In genomic region chr6:35368038-35368887, GRCh38 we compare ENCODE assay signal across 8 cellular contexts. TPM values are rescaled to one million over a fixed set of nuclear protein-coding genes. Genes with fewer than 3 reads are reported as not detected.
A peak's percentile ranks its signal among the peaks of the same experiment; 100 is the strongest.
DNase-seq lines count a peak whose midpoint lies in the region; ATAC-seq and TF ChIP-seq lines count a peak whose summit lies in the region.

No MANE protein-coding gene starts in this region.

- no peaks in the 10 kb centered on the region for H3K36me3 ChIP-seq in RWPE2 (ENCODE audit: low read depth)
- no peaks in the 10 kb centered on the region for H3K36me3 ChIP-seq in right atrium auricular region

- no peak for ATAC-seq in RWPE2 (ENCODE audit: low read depth)
- ATAC-seq in GM18502 (IDR thresholded peaks at IDR 0.05; ENCODE audit: poor library complexity, unreplicated experiment), result no peak

- no peak overlapping the region for H3K4me3 ChIP-seq in RWPE2 (ENCODE audit: severe bottlenecking)
- no peak overlapping the region for H3K4me3 ChIP-seq in fibroblast of mammary gland (ENCODE audit: control insufficient read depth, low read depth, low read length)
- no peak overlapping the region for H3K4me3 ChIP-seq in right atrium auricular region

- H3K4me1 ChIP-seq in RWPE2 (ENCODE audit: insufficient read depth, poor library complexity, severe bottlenecking) (peaks cover 31% of the 10 kb centered on the region), right atrium auricular region (peaks cover 0 to 44% of the 10 kb centered on the region in 2 donors)

- H3K9me3 ChIP-seq in RWPE2 (ENCODE audit: severe bottlenecking) (no peaks in the 10 kb centered on the region), right atrium auricular region (no peaks in the 10 kb centered on the region)

- H3K27me3 ChIP-seq in RWPE2 (ENCODE audit: insufficient read depth, poor library complexity, severe bottlenecking) (no peaks in the 10 kb centered on the region), right atrium auricular region (no peaks in the 10 kb centered on the region)

- DNase-seq in stimulated activated CD4-positive, alpha-beta T cell treated with anti-CD3 and anti-CD28 coated beads, Interleukin-15, amount 100 ng/mL, for 48 hours (ENCODE audit: low read depth in 2 of 2), result peak; percentile 14 to 31
- DNase-seq in stimulated activated CD4-positive, alpha-beta T cell treated with anti-CD3 and anti-CD28 coated beads, Interleukin-2, amount 100 ng/mL, for 24 hours, result no peak
- DNase-seq in RWPE2 (ENCODE audit: low spot score), result no peak
- peak; percentile 83 for DNase-seq in fibroblast of mammary gland (ENCODE audit: low read depth)
- no peak for DNase-seq in T1000 (lab: John Stamatoyannopoulos, UW)
- no peak for DNase-seq in amygdala (lab: John Stamatoyannopoulos, UW)
- DNase-seq in right atrium auricular region (ENCODE audit: low spot score), result no peak

- TF ChIP-seq CTCF in RWPE2 (IDR thresholded peaks at IDR 0.05; ENCODE audit: poor library complexity, severe bottlenecking), result no peak
- no peak for TF ChIP-seq CTCF in fibroblast of mammary gland (conservative IDR thresholded peaks at IDR 0.05; ENCODE audit: control insufficient read depth, insufficient read depth, low read depth, low read length)
- no peak for TF ChIP-seq CTCF in right atrium auricular region (IDR thresholded peaks at IDR 0.05)

- H3K27ac ChIP-seq in RWPE2 (ENCODE audit: poor library complexity, severe bottlenecking), result peak overlapping the region; percentile 96
- H3K27ac ChIP-seq in right atrium auricular region, result no peak overlapping the region

RNA-seq across cellular contexts. Expression of gene PPARD, which starts 25.9 kb away (rescaled TPM):
- 10 to 100 TPM; 11.0 to 14.8 TPM for total RNA-seq in right atrium auricular region

Comparison
In these comparisons a context has a peak if more than half of its experiments do, and no peak if none do; other contexts are left out.
1. DNase-seq: peak in stimulated activated CD4-positive, alpha-beta T cell treated with anti-CD3 and anti-CD28 coated beads, Interleukin-15, amount 100 ng/mL, for 48 hours (2 of 2) and fibroblast of mammary gland (single experiment); none in stimulated activated CD4-positive, alpha-beta T cell treated with anti-CD3 and anti-CD28 coated beads, Interleukin-2, amount 100 ng/mL, for 24 hours (0 of 2), RWPE2 (single experiment), T1000 (single experiment), amygdala (0 of 56) and right atrium auricular region (single experiment).